In genomic region chrX:106203315-106203714, GRCh38 we compare ENCODE assay signal across 26 cellular contexts. TPM values are rescaled to one million over a fixed set of nuclear protein-coding genes. Genes with fewer than 3 reads are reported as not detected.
"Had no signal": no experiment of that assay in that cellular context is flagged by ENCODE, and none has a peak within 500 bp of the region (broad histone marks: within the 10 kb centered on the region; RNA-seq: fewer than 3 reads in every experiment).

No MANE protein-coding gene starts in this region.

- H3K27ac Mint-ChIP-seq: activated naive CD8-positive, alpha-beta T cell treated with anti-CD3 and anti-CD28 coated beads for 36 hours; natural killer cell had no signal

- H3K27ac ChIP-seq: cardiac muscle cell, gastrocnemius medialis, left ventricle myocardium inferior, prostate gland, right atrium auricular region, upper lobe of left lung had no signal

- H3K36me3 ChIP-seq: gastrocnemius medialis, left ventricle myocardium inferior, prostate gland, right atrium auricular region, upper lobe of left lung had no signal

- H3K4me3 ChIP-seq: cardiac muscle cell, gastrocnemius medialis, left ventricle myocardium inferior, prostate gland, right atrium auricular region, upper lobe of left lung had no signal

- H3K9me3 ChIP-seq: gastrocnemius medialis, left ventricle myocardium inferior, prostate gland, right atrium auricular region, upper lobe of left lung had no signal

- H3K4me1 Mint-ChIP-seq: activated naive CD8-positive, alpha-beta T cell treated with anti-CD3 and anti-CD28 coated beads for 36 hours; natural killer cell had no signal

- H3K4me3 Mint-ChIP-seq: activated naive CD8-positive, alpha-beta T cell treated with anti-CD3 and anti-CD28 coated beads for 36 hours; natural killer cell had no signal

- H3K27me3 Mint-ChIP-seq: activated naive CD8-positive, alpha-beta T cell treated with anti-CD3 and anti-CD28 coated beads for 36 hours had no signal

- H3K4me1 ChIP-seq: left ventricle myocardium inferior, prostate gland, right atrium auricular region, upper lobe of left lung had no signal

- ATAC-seq: gastrocnemius medialis; natural killer cell; stimulated activated naive CD8-positive, alpha-beta T cell treated with anti-CD3 and anti-CD28 coated beads, Interleukin-15, Interleukin-2, amounts not matched to agents 100 U/mL and 50 U/mL, for 24 hours had no signal

- H3K36me3 Mint-ChIP-seq: activated naive CD8-positive, alpha-beta T cell treated with anti-CD3 and anti-CD28 coated beads for 36 hours; natural killer cell had no signal

- DNase-seq: activated CD4-positive, alpha-beta T cell treated with anti-CD3 and anti-CD28 coated beads for 1 hour; activated CD4-positive, alpha-beta T cell treated with anti-CD3 and anti-CD28 coated beads, Interleukin-2, amount 50 U/mL, for 1 hour; activated CD8-positive, alpha-beta memory T cell treated with anti-CD3 and anti-CD28 coated beads for 24 hours; activated CD8-positive, alpha-beta memory T cell treated with anti-CD3 and anti-CD28 coated beads, Interleukin-2, amount 50 U/mL, for 4 hours; activated naive CD4-positive, alpha-beta T cell treated with Interleukin-2 at 50 U/mL for 16 hours; activated naive CD8-positive, alpha-beta T cell treated with anti-CD3 and anti-CD28 coated beads for 36 hours; activated T-cell treated with anti-CD3 and anti-CD28 coated beads, Interleukin-2, amount 50 U/mL, for 48 hours; amniotic stem cell; erythroblast; gastrocnemius medialis; hippocampal formation; kidney glomerular epithelial cell; left ventricle myocardium inferior; midbrain; natural killer cell; stimulated activated CD4-positive, alpha-beta T cell treated with anti-CD3 and anti-CD28 coated beads, Interleukin-12 subunit alpha, Interleukin-12 subunit beta, amount 100 ng/mL, for 4 hours; stimulated activated CD4-positive, alpha-beta T cell treated with anti-CD3 and anti-CD28 coated beads, Interleukin-4, amount 100 ng/mL, for 4 hours; stimulated activated naive CD8-positive, alpha-beta T cell treated with anti-CD3 and anti-CD28 coated beads, Interleukin-15, Interleukin-2, amounts not matched to agents 100 U/mL and 50 U/mL, for 24 hours; T-helper 2 cell; upper lobe of left lung had no signal

- H3K27me3 ChIP-seq: cardiac muscle cell, gastrocnemius medialis, right atrium auricular region, upper lobe of left lung had no signal

RNA-seq across cellular contexts. Expression of gene PWWP3B, which starts 35.2 kb away (rescaled TPM):
- total RNA-seq: activated naive CD8-positive, alpha-beta T cell treated with anti-CD3 and anti-CD28 coated beads for 36 hours; fibroblast of lung; lung microvascular endothelial cell; natural killer cell; osteoblast had no signal
- polyA plus RNA-seq: fibroblast of lung had no signal
